Comparison of ENCODE assay signal across 22 cellular contexts in genomic region chr12:68804654-68805591, GRCh38. TPM values are rescaled to one million over a fixed set of nuclear protein-coding genes. Genes with fewer than 3 reads are reported as not detected.
DNase-seq lines count a peak whose midpoint lies in the region; ATAC-seq, FAIRE-seq and TF ChIP-seq lines count a peak whose summit lies in the region.
"Had no signal": no experiment of that assay in that cellular context is flagged by ENCODE, and none has a peak within 500 bp of the region (broad histone marks: within the 10 kb centered on the region; RNA-seq: fewer than 3 reads in every experiment).

No MANE protein-coding gene starts in this region.

- H3K36me3 Mint-ChIP-seq in activated naive CD8-positive, alpha-beta T cell treated with anti-CD3 and anti-CD28 coated beads, Interleukin-2, amount 10 ng/mL, durations not matched to agents 7 days and 5 days = peaks cover 15% of the 10 kb centered on the region
- peaks cover 14% of the 10 kb centered on the region for H3K36me3 Mint-ChIP-seq in activated naive CD8-positive, alpha-beta T cell treated with anti-CD3 and anti-CD28 coated beads, Interleukin-2, amount 50 U/mL, for 24 hours (ENCODE audit: low read depth)
- H3K36me3 Mint-ChIP-seq in activated T-helper 1 cell treated with anti-CD3 and anti-CD28 coated beads, Interleukin-12 subunit alpha, Interleukin-12 subunit beta, Interleukin-2, Interleukin-4 antibody, amounts not matched to agents 30 ng/mL and 10 ng/mL and 1 ng/mL, durations not matched to agents 14 hours and 24 hours and 36 hours (ENCODE audit: low read depth) = peaks cover 14% of the 10 kb centered on the region
- peaks cover 9% of the 10 kb centered on the region for H3K36me3 Mint-ChIP-seq in type B pancreatic cell
- H3K36me3 Mint-ChIP-seq: natural killer cell treated with Interleukin-12 subunit alpha and Interleukin-12 subunit beta and Interleukin-15 and Interleukin-18, amount 100 ng/mL, for 72 hours had no signal

- peaks cover 9% of the 10 kb centered on the region for H3K4me1 Mint-ChIP-seq in activated naive CD8-positive, alpha-beta T cell treated with anti-CD3 and anti-CD28 coated beads, Interleukin-2, amount 10 ng/mL, durations not matched to agents 7 days and 5 days
- peaks cover 22% of the 10 kb centered on the region for H3K4me1 Mint-ChIP-seq in activated naive CD8-positive, alpha-beta T cell treated with anti-CD3 and anti-CD28 coated beads, Interleukin-2, amount 50 U/mL, for 24 hours
- H3K4me1 Mint-ChIP-seq in activated T-helper 1 cell treated with anti-CD3 and anti-CD28 coated beads, Interleukin-12 subunit alpha, Interleukin-12 subunit beta, Interleukin-2, Interleukin-4 antibody, amounts not matched to agents 30 ng/mL and 10 ng/mL and 1 ng/mL, durations not matched to agents 14 hours and 24 hours and 36 hours (ENCODE audit: low read depth) = peaks cover 21% of the 10 kb centered on the region
- peaks cover 9% of the 10 kb centered on the region for H3K4me1 Mint-ChIP-seq in type B pancreatic cell (ENCODE audit: unreplicated experiment)

- in situ Hi-C loops in ACHN (cut with HindIII; ENCODE audit: low pct_ligation_motif_present, low pct_unique_long_range_greater_than_20kb, low sequenced_read_pairs) = no loop called here

- peak overlapping the region in 1 of 2 donors; percentile 38 for H3K27ac ChIP-seq in kidney (ENCODE audit: low read depth in 2 of 2, low read length in 2 of 2)
- H3K27ac ChIP-seq: A549, colonic mucosa had no signal

- H3K9ac ChIP-seq in kidney (ENCODE audit: low read length in 2 of 2) = no peak overlapping the region

- no peak for DNase-seq in activated naive CD8-positive, alpha-beta T cell treated with anti-CD3 and anti-CD28 coated beads, Interleukin-2, amount 10 ng/mL, durations not matched to agents 7 days and 5 days
- DNase-seq in activated naive CD8-positive, alpha-beta T cell treated with anti-CD3 and anti-CD28 coated beads, Interleukin-2, amount 50 U/mL, for 24 hours = no peak
- DNase-seq in activated T-helper 1 cell treated with anti-CD3 and anti-CD28 coated beads, Interleukin-12 subunit alpha, Interleukin-12 subunit beta, Interleukin-2, Interleukin-4 antibody, amounts not matched to agents 30 ng/mL and 10 ng/mL and 1 ng/mL, durations not matched to agents 14 hours and 24 hours and 36 hours (ENCODE audit: low spot score) = no peak
- DNase-seq in kidney (peak; percentile 86), type B pancreatic cell (ENCODE audit: extremely low spot score, unreplicated experiment) (no peak), ACHN (no peak), DMS 273 treated with DMSO at 0.1 percent for 48 hours (lab: John Stamatoyannopoulos, UW) (no peak)
- DNase-seq in activated CD4-positive, alpha-beta T cell treated with anti-CD3 and anti-CD28 coated beads, Interleukin-2, amount 50 U/mL, for 4 hours = no peak
- DNase-seq: activated CD4-positive, alpha-beta T cell treated with anti-CD3 and anti-CD28 coated beads for 1 hour; CD4-positive, CD25-positive, alpha-beta regulatory T cell; colonic mucosa; DND-41; NCI-H2029 treated with DMSO at 0.1 percent for 48 hours; NCI-H510A; SHP77 treated with DMSO at 0.1 percent for 48 hours; stimulated activated CD4-positive, alpha-beta T cell treated with anti-CD3 and anti-CD28 coated beads, Interleukin-15, amount 100 ng/mL, for 24 hours; stimulated activated naive CD4-positive, alpha-beta T cell; upper lobe of right lung had no signal

- no peaks in the 10 kb centered on the region for H3K9me3 ChIP-seq in kidney (ENCODE audit: control insufficient read depth in 1 of 2, low read length in 2 of 2)
- H3K9me3 ChIP-seq: A549, colonic mucosa, upper lobe of right lung had no signal

- no peak for FAIRE-seq in kidney (lab: Jason Lieb, UNC)
- FAIRE-seq: A549, frontal cortex had no signal

- no peak overlapping the region for H3K4me3 ChIP-seq in kidney (ENCODE audit: low read length in 2 of 2)
- H3K4me3 ChIP-seq: A549, colonic mucosa, upper lobe of right lung had no signal

- H3K36me3 ChIP-seq in kidney (ENCODE audit: control insufficient read depth in 1 of 2, insufficient read depth in 2 of 2, low read length in 2 of 2) = no peaks in the 10 kb centered on the region
- H3K36me3 ChIP-seq: colonic mucosa had no signal

- no peak for TF ChIP-seq CTCF in kidney (IDR thresholded peaks at IDR 0.05; ENCODE audit: borderline replicate concordance, extremely low read depth, insufficient read depth)
- no peak for TF ChIP-seq CTCF in type B pancreatic cell (conservative IDR thresholded peaks at IDR 0.05)

- H3K27me3 Mint-ChIP-seq in activated naive CD8-positive, alpha-beta T cell treated with anti-CD3 and anti-CD28 coated beads, Interleukin-2, amount 10 ng/mL, durations not matched to agents 7 days and 5 days = no peaks in the 10 kb centered on the region
- peaks cover 2% of the 10 kb centered on the region for H3K27me3 Mint-ChIP-seq in activated naive CD8-positive, alpha-beta T cell treated with anti-CD3 and anti-CD28 coated beads, Interleukin-2, amount 50 U/mL, for 24 hours
- peaks cover 2% of the 10 kb centered on the region for H3K27me3 Mint-ChIP-seq in activated T-helper 1 cell treated with anti-CD3 and anti-CD28 coated beads, Interleukin-12 subunit alpha, Interleukin-12 subunit beta, Interleukin-2, Interleukin-4 antibody, amounts not matched to agents 30 ng/mL and 10 ng/mL and 1 ng/mL, durations not matched to agents 14 hours and 24 hours and 36 hours (ENCODE audit: insufficient read depth)
- H3K27me3 Mint-ChIP-seq in type B pancreatic cell = no peaks in the 10 kb centered on the region

- H3K4me1 ChIP-seq in kidney (ENCODE audit: control insufficient read depth in 1 of 2, insufficient read depth in 1 of 2, low read depth in 1 of 2, low read length in 2 of 2) = peaks cover 0 to 2% of the 10 kb centered on the region in 2 donors

- peak overlapping the region; percentile 61 for H3K27ac Mint-ChIP-seq in activated naive CD8-positive, alpha-beta T cell treated with anti-CD3 and anti-CD28 coated beads, Interleukin-2, amount 10 ng/mL, durations not matched to agents 7 days and 5 days
- no peak overlapping the region for H3K27ac Mint-ChIP-seq in activated naive CD8-positive, alpha-beta T cell treated with anti-CD3 and anti-CD28 coated beads, Interleukin-2, amount 50 U/mL, for 24 hours
- peak overlapping the region; percentile 10 for H3K27ac Mint-ChIP-seq in activated T-helper 1 cell treated with anti-CD3 and anti-CD28 coated beads, Interleukin-12 subunit alpha, Interleukin-12 subunit beta, Interleukin-2, Interleukin-4 antibody, amounts not matched to agents 30 ng/mL and 10 ng/mL and 1 ng/mL, durations not matched to agents 14 hours and 24 hours and 36 hours
- peak overlapping the region; percentile 70 for H3K27ac Mint-ChIP-seq in type B pancreatic cell
- H3K27ac Mint-ChIP-seq: T-helper 1 cell treated with Interleukin-12 subunit alpha and Interleukin-12 subunit beta and Interleukin-4 antibody, amounts not matched to agents 30 μg/mL and 1 μg/mL, for 36 hours had no signal

- POLR2A ChIA-PET in activated naive CD8-positive, alpha-beta T cell treated with anti-CD3 and anti-CD28 coated beads, Interleukin-2, amount 10 ng/mL, durations not matched to agents 7 days and 5 days (lab: Charles Lee) = no interaction called here

- H3K4me3 Mint-ChIP-seq in activated naive CD8-positive, alpha-beta T cell treated with anti-CD3 and anti-CD28 coated beads, Interleukin-2, amount 10 ng/mL, durations not matched to agents 7 days and 5 days = no peak overlapping the region
- no peak overlapping the region for H3K4me3 Mint-ChIP-seq in activated naive CD8-positive, alpha-beta T cell treated with anti-CD3 and anti-CD28 coated beads, Interleukin-2, amount 50 U/mL, for 24 hours
- H3K4me3 Mint-ChIP-seq in activated T-helper 1 cell treated with anti-CD3 and anti-CD28 coated beads, Interleukin-12 subunit alpha, Interleukin-12 subunit beta, Interleukin-2, Interleukin-4 antibody, amounts not matched to agents 30 ng/mL and 10 ng/mL and 1 ng/mL, durations not matched to agents 14 hours and 24 hours and 36 hours = no peak overlapping the region
- peak overlapping the region; percentile 46 for H3K4me3 Mint-ChIP-seq in type B pancreatic cell
- H3K4me3 Mint-ChIP-seq: natural killer cell treated with Interleukin-12 subunit alpha and Interleukin-12 subunit beta and Interleukin-15 and Interleukin-18, amount 100 ng/mL, for 72 hours; T-helper 1 cell treated with Interleukin-12 subunit alpha and Interleukin-12 subunit beta and Interleukin-4 antibody, amounts not matched to agents 30 μg/mL and 1 μg/mL, for 36 hours had no signal

- ATAC-seq in activated naive CD8-positive, alpha-beta T cell treated with anti-CD3 and anti-CD28 coated beads, Interleukin-2, amount 10 ng/mL, durations not matched to agents 7 days and 5 days (ENCODE audit: low read depth) = no peak
- ATAC-seq in activated naive CD8-positive, alpha-beta T cell treated with anti-CD3 and anti-CD28 coated beads, Interleukin-2, amount 50 U/mL, for 24 hours = no peak
- ATAC-seq: A549; natural killer cell treated with Interleukin-12 subunit alpha and Interleukin-12 subunit beta and Interleukin-15 and Interleukin-18, amount 100 ng/mL, for 72 hours; upper lobe of right lung had no signal

- H3K9me3 Mint-ChIP-seq in activated naive CD8-positive, alpha-beta T cell treated with anti-CD3 and anti-CD28 coated beads, Interleukin-2, amount 10 ng/mL, durations not matched to agents 7 days and 5 days = no peaks in the 10 kb centered on the region
- H3K9me3 Mint-ChIP-seq in activated naive CD8-positive, alpha-beta T cell treated with anti-CD3 and anti-CD28 coated beads, Interleukin-2, amount 50 U/mL, for 24 hours = no peaks in the 10 kb centered on the region
- no peaks in the 10 kb centered on the region for H3K9me3 Mint-ChIP-seq in activated T-helper 1 cell treated with anti-CD3 and anti-CD28 coated beads, Interleukin-12 subunit alpha, Interleukin-12 subunit beta, Interleukin-2, Interleukin-4 antibody, amounts not matched to agents 30 ng/mL and 10 ng/mL and 1 ng/mL, durations not matched to agents 14 hours and 24 hours and 36 hours
- H3K9me3 Mint-ChIP-seq in type B pancreatic cell = peaks cover 2% of the 10 kb centered on the region
- H3K9me3 Mint-ChIP-seq: natural killer cell treated with Interleukin-12 subunit alpha and Interleukin-12 subunit beta and Interleukin-15 and Interleukin-18, amount 100 ng/mL, for 72 hours; T-helper 1 cell treated with Interleukin-12 subunit alpha and Interleukin-12 subunit beta and Interleukin-4 antibody, amounts not matched to agents 30 μg/mL and 1 μg/mL, for 36 hours had no signal

- intact Hi-C loops in activated T-helper 1 cell treated with anti-CD3 and anti-CD28 coated beads, Interleukin-12 subunit alpha, Interleukin-12 subunit beta, Interleukin-2, Interleukin-4 antibody, amounts not matched to agents 30 ng/mL and 10 ng/mL and 1 ng/mL, durations not matched to agents 14 hours and 24 hours and 36 hours (cut with micrococcal nuclease) = loop anchor here (5.0 to 10.0 kb wide), 6 partner anchors 308 to 1170 kb away; partner anchors contain the start of gene CCT2
- intact Hi-C loops in kidney (cut with DNase I) = no loop called here

RNA-seq across cellular contexts. Expression of gene MDM2, which starts 3.1 kb away (rescaled TPM):
- 100 to 1,000 TPM; 156 to 169 TPM for total RNA-seq in activated naive CD8-positive, alpha-beta T cell treated with anti-CD3 and anti-CD28 coated beads, Interleukin-2, amount 10 ng/mL, durations not matched to agents 7 days and 5 days
- total RNA-seq in activated T-helper 1 cell treated with anti-CD3 and anti-CD28 coated beads, Interleukin-12 subunit alpha, Interleukin-12 subunit beta, Interleukin-2, Interleukin-4 antibody, amounts not matched to agents 30 ng/mL and 10 ng/mL and 1 ng/mL, durations not matched to agents 14 hours and 24 hours and 36 hours = 279 and 303 TPM in 2 replicates
- 103 TPM for total RNA-seq in kidney
- polyA plus RNA-seq in kidney (ENCODE audit: insufficient read depth, low read depth, low replicate concordance) = 38.5 TPM
- 162 and 299 TPM in 2 replicates for total RNA-seq in type B pancreatic cell (ENCODE audit: low replicate concordance)

RNA-seq across cellular contexts. Expression of gene SLC35E3, which starts 58.9 kb away (rescaled TPM):
- total RNA-seq in activated naive CD8-positive, alpha-beta T cell treated with anti-CD3 and anti-CD28 coated beads, Interleukin-2, amount 10 ng/mL, durations not matched to agents 7 days and 5 days = 1 to 10 TPM; 8.3 to 9.1 TPM
- 5.9 and 6.3 TPM in 2 replicates for total RNA-seq in activated T-helper 1 cell treated with anti-CD3 and anti-CD28 coated beads, Interleukin-12 subunit alpha, Interleukin-12 subunit beta, Interleukin-2, Interleukin-4 antibody, amounts not matched to agents 30 ng/mL and 10 ng/mL and 1 ng/mL, durations not matched to agents 14 hours and 24 hours and 36 hours
- 8.7 TPM for total RNA-seq in kidney
- polyA plus RNA-seq in kidney (ENCODE audit: insufficient read depth, low read depth, low replicate concordance) = 7.7 TPM
- 10.1 and 10.7 TPM in 2 replicates for total RNA-seq in type B pancreatic cell (ENCODE audit: low replicate concordance)
